Comparison of ENCODE assay signal across 3 cellular contexts in the genomic region with DNA sequence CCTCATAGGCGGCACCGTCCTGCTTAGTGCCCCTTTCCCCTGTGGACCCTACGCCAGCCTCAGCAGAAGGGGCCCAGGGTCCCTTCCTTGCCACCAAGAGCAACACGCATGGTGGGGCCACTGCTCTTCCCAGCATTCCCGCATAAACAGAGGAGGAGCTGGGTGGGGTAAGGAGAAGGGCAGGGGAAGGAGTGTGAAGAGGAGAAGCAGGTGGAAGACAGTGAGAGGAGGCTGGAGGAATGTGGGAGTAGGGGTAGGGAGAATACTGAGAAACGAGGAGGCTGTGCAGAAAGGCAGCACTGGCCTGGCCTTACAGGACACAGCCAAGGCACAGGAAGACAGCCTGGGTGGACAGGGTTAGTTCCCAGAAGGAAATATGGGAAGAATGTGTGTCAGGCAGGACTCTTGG.
TF ChIP-seq lines count a peak whose summit lies in the region.

No MANE protein-coding gene starts in this region.

TF ChIP-seq in A549, 52 proteins besides CTCF, POLR2A, EP300 and RAD21:
- no peak for TF ChIP-seq HOXB5 (CRISPR knock-in tag; IDR thresholded peaks at IDR 0.05)
- no peak for TF ChIP-seq CHD2 (IDR thresholded peaks at IDR 0.05; ENCODE audit: low read length, partially characterized antibody)
- no peak for TF ChIP-seq JUN (IDR thresholded peaks at IDR 0.05)
- no peak for TF ChIP-seq JUNB (IDR thresholded peaks at IDR 0.05)
- no peak for TF ChIP-seq BHLHE40 (IDR thresholded peaks at IDR 0.05; ENCODE audit: low read depth, low read length)
- no peak for TF ChIP-seq SMC3 (IDR thresholded peaks at IDR 0.05)
- TF ChIP-seq ZC3H11A (IDR thresholded peaks at IDR 0.05) = no peak
- no peak for TF ChIP-seq HOXA7 (CRISPR knock-in tag; IDR thresholded peaks at IDR 0.05)
- TF ChIP-seq TFCP2L1 (CRISPR knock-in tag; IDR thresholded peaks at IDR 0.05) = no peak
- TF ChIP-seq, protein P1, sequence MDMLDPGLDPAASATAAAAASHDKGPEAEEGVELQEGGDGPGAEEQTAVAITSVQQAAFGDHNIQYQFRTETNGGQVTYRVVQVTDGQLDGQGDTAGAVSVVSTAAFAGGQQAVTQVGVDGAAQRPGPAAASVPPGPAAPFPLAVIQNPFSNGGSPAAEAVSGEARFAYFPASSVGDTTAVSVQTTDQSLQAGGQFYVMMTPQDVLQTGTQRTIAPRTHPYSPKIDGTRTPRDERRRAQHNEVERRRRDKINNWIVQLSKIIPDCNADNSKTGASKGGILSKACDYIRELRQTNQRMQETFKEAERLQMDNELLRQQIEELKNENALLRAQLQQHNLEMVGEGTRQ (IDR thresholded peaks at IDR 0.05) = no peak
- TF ChIP-seq MYC (IDR thresholded peaks at IDR 0.05; ENCODE audit: borderline replicate concordance, low read length) = no peak
- TF ChIP-seq HEYL (CRISPR knock-in tag; IDR thresholded peaks at IDR 0.05) = no peak
- no peak for TF ChIP-seq KDM5A (IDR thresholded peaks at IDR 0.05)
- TF ChIP-seq FOSL2 (IDR thresholded peaks at IDR 0.05) = no peak
- no peak for TF ChIP-seq FOSL2 (CRISPR knock-in tag; IDR thresholded peaks at IDR 0.05)
- no peak for TF ChIP-seq NPAS2 (CRISPR knock-in tag; IDR thresholded peaks at IDR 0.05; ENCODE audit: borderline replicate concordance)
- TF ChIP-seq EHMT2 (IDR thresholded peaks at IDR 0.05; ENCODE audit: low read depth) = no peak
- no peak for TF ChIP-seq ZSCAN20 (CRISPR knock-in tag; IDR thresholded peaks at IDR 0.05)

TF ChIP-seq in GM23338, 12 proteins besides CTCF, POLR2A, EP300 and RAD21 (continues in another document):
- no peak for TF ChIP-seq ETS1 (IDR thresholded peaks at IDR 0.05)
- TF ChIP-seq ZNF331 (CRISPR knock-in tag; IDR thresholded peaks at IDR 0.05; ENCODE audit: low read depth) = no peak
- TF ChIP-seq JUNB (IDR thresholded peaks at IDR 0.05; ENCODE audit: unreplicated experiment) = no peak
- no peak for TF ChIP-seq CREB1 (CRISPR knock-in tag; IDR thresholded peaks at IDR 0.05; ENCODE audit: low read depth)
- TF ChIP-seq EZH2 (IDR thresholded peaks at IDR 0.05; ENCODE audit: low read depth, unreplicated experiment) = no peak
- no peak for TF ChIP-seq POLR2AphosphoS5 (IDR thresholded peaks at IDR 0.05; ENCODE audit: low read depth)
- TF ChIP-seq ZNF114 (CRISPR knock-in tag; IDR thresholded peaks at IDR 0.05) = no peak
- TF ChIP-seq, protein P2, sequence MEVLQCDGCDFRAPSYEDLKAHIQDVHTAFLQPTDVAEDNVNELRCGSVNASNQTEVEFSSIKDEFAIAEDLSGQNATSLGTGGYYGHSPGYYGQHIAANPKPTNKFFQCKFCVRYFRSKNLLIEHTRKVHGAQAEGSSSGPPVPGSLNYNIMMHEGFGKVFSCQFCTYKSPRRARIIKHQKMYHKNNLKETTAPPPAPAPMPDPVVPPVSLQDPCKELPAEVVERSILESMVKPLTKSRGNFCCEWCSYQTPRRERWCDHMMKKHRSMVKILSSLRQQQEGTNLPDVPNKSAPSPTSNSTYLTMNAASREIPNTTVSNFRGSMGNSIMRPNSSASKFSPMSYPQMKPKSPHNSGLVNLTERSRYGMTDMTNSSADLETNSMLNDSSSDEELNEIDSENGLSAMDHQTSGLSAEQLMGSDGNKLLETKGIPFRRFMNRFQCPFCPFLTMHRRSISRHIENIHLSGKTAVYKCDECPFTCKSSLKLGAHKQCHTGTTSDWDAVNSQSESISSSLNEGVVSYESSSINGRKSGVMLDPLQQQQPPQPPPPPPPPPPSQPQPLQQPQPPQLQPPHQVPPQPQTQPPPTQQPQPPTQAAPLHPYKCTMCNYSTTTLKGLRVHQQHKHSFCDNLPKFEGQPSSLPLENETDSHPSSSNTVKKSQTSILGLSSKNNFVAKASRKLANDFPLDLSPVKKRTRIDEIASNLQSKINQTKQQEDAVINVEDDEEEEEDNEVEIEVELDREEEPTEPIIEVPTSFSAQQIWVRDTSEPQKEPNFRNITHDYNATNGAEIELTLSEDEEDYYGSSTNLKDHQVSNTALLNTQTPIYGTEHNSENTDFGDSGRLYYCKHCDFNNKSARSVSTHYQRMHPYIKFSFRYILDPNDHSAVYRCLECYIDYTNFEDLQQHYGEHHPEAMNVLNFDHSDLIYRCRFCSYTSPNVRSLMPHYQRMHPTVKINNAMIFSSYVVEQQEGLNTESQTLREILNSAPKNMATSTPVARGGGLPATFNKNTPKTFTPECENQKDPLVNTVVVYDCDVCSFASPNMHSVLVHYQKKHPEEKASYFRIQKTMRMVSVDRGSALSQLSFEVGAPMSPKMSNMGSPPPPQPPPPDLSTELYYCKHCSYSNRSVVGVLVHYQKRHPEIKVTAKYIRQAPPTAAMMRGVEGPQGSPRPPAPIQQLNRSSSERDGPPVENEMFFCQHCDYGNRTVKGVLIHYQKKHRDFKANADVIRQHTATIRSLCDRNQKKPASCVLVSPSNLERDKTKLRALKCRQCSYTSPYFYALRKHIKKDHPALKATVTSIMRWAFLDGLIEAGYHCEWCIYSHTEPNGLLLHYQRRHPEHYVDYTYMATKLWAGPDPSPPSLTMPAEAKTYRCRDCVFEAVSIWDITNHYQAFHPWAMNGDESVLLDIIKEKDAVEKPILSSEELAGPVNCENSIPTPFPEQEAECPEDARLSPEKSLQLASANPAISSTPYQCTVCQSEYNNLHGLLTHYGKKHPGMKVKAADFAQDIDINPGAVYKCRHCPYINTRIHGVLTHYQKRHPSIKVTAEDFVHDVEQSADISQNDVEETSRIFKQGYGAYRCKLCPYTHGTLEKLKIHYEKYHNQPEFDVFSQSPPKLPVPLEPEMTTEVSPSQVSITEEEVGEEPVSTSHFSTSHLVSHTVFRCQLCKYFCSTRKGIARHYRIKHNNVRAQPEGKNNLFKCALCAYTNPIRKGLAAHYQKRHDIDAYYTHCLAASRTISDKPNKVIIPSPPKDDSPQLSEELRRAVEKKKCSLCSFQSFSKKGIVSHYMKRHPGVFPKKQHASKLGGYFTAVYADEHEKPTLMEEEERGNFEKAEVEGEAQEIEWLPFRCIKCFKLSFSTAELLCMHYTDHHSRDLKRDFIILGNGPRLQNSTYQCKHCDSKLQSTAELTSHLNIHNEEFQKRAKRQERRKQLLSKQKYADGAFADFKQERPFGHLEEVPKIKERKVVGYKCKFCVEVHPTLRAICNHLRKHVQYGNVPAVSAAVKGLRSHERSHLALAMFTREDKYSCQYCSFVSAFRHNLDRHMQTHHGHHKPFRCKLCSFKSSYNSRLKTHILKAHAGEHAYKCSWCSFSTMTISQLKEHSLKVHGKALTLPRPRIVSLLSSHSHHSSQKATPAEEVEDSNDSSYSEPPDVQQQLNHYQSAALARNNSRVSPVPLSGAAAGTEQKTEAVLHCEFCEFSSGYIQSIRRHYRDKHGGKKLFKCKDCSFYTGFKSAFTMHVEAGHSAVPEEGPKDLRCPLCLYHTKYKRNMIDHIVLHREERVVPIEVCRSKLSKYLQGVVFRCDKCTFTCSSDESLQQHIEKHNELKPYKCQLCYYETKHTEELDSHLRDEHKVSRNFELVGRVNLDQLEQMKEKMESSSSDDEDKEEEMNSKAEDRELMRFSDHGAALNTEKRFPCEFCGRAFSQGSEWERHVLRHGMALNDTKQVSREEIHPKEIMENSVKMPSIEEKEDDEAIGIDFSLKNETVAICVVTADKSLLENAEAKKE (CRISPR knock-in tag; IDR thresholded peaks at IDR 0.05) = no peak
- TF ChIP-seq NANOG (IDR thresholded peaks at IDR 0.05; ENCODE audit: borderline replicate concordance) = no peak
- no peak for TF ChIP-seq STAT1 (IDR thresholded peaks at IDR 0.05; ENCODE audit: unreplicated experiment)
- TF ChIP-seq EZH2phosphoT487 (IDR thresholded peaks at IDR 0.05; ENCODE audit: unreplicated experiment) = no peak

TF ChIP-seq in H1, 55 proteins besides CTCF, POLR2A, EP300 and RAD21:
- 0 out of 2 replicates have a peak, but pooled peaks have one; percentile 46 for TF ChIP-seq POU5F1 (IDR thresholded peaks at IDR 0.05; ENCODE audit: low read depth, low read length)
- no peak for TF ChIP-seq CHD2 (IDR thresholded peaks at IDR 0.05; ENCODE audit: low read length)
- TF ChIP-seq RNF2 (IDR thresholded peaks at IDR 0.05; ENCODE audit: borderline replicate concordance, low read depth, low read length, missing control alignments, poor library complexity, severe bottlenecking) = no peak
- peak; percentile 32 for TF ChIP-seq ASH2L (IDR thresholded peaks at IDR 0.05; ENCODE audit: low read length)
- TF ChIP-seq GTF2F1 (IDR thresholded peaks at IDR 0.05; ENCODE audit: borderline replicate concordance, low read depth, low read length) = no peak
- TF ChIP-seq NANOG (IDR thresholded peaks at IDR 0.05; ENCODE audit: insufficient read depth, low read depth, low read length, poor library complexity, severe bottlenecking) = no peak
- peak; percentile 57; the same call in 1 of the 2 replicates for TF ChIP-seq MAX (IDR thresholded peaks at IDR 0.05)
- no peak for TF ChIP-seq JUN (IDR thresholded peaks at IDR 0.05; ENCODE audit: low read depth, low read length)
- TF ChIP-seq TEAD4 (IDR thresholded peaks at IDR 0.05; ENCODE audit: low read depth, low read length) = peak; percentile 78
- no peak for TF ChIP-seq CTBP2 (IDR thresholded peaks at IDR 0.05; ENCODE audit: borderline replicate concordance, insufficient read depth, insufficient read length, low read length)
- TF ChIP-seq, protein P3, sequence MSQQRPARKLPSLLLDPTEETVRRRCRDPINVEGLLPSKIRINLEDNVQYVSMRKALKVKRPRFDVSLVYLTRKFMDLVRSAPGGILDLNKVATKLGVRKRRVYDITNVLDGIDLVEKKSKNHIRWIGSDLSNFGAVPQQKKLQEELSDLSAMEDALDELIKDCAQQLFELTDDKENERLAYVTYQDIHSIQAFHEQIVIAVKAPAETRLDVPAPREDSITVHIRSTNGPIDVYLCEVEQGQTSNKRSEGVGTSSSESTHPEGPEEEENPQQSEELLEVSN (IDR thresholded peaks at IDR 0.05) = peak; percentile 32; the same call in 1 of the 2 replicates
